10 cellular contexts compared by ENCODE assay signal in the genomic region with DNA sequence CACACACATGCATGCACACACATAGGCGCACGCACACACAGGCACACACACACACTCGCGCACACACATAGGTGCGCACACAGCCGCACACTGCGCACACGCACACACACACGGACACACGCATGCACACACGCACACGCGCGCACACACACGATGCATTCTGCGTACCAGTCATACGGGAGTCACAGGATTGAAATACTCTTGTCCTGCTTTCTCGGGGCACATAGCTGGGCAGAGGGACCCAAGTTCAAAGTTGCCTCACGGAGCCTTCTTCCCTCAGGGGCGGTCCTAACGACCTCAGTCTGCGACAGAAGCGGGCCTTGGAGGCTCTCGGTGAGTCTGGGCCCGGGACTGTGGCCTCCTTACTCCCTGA. TPM values are rescaled to one million over a fixed set of nuclear protein-coding genes. Genes with fewer than 3 reads are reported as not detected.
DNase-seq lines count a peak whose midpoint lies in the region; ATAC-seq and TF ChIP-seq lines count a peak whose summit lies in the region.
"Had no signal": no experiment of that assay in that cellular context is flagged by ENCODE, and none has a peak within 500 bp of the region (broad histone marks: within the 10 kb centered on the region; RNA-seq: fewer than 3 reads in every experiment).

No MANE protein-coding gene starts in this region.

- TF ChIP-seq CTCF in heart right ventricle (IDR thresholded peaks at IDR 0.05) (no peak), upper lobe of right lung (IDR thresholded peaks at IDR 0.05) (no peak)

- H3K4me3 Mint-ChIP-seq in naive thymus-derived CD8-positive, alpha-beta T cell = peak overlapping the region; percentile 61 to 84 (median 78)

- no peaks in the 10 kb centered on the region for H3K36me3 Mint-ChIP-seq in naive thymus-derived CD8-positive, alpha-beta T cell

- no peaks in the 10 kb centered on the region for H3K9me3 ChIP-seq in heart right ventricle
- H3K9me3 ChIP-seq in endocrine pancreas (ENCODE audit: control insufficient read depth, low read length) = no peaks in the 10 kb centered on the region
- H3K9me3 ChIP-seq in upper lobe of right lung = no peaks in the 10 kb centered on the region
- H3K9me3 ChIP-seq in MG63 = no peaks in the 10 kb centered on the region
- H3K9me3 ChIP-seq: mucosa of descending colon had no signal

- H3K27me3 Mint-ChIP-seq in naive thymus-derived CD8-positive, alpha-beta T cell = peaks cover 21 to 50% (median 38%) of the 10 kb centered on the region in 5 donors

- peaks cover 5 to 92% (median 82%) of the 10 kb centered on the region in 7 donors for H3K27me3 ChIP-seq in heart right ventricle
- no peaks in the 10 kb centered on the region for H3K27me3 ChIP-seq in endocrine pancreas (ENCODE audit: control insufficient read depth, insufficient read depth, low read length)
- H3K27me3 ChIP-seq in upper lobe of right lung = peaks cover 52% of the 10 kb centered on the region
- no peaks in the 10 kb centered on the region for H3K27me3 ChIP-seq in MG63

- DNase-seq in heart right ventricle (no peak), cardiac septum (ENCODE audit: low spot score) (no peak), upper lobe of right lung (no peak), MG63 (no peak), NCI-H748 treated with DMSO at 0.1 percent for 48 hours (lab: John Stamatoyannopoulos, UW) (no peak), putamen (ENCODE audit: low spot score) (no peak)
- DNase-seq in naive thymus-derived CD8-positive, alpha-beta T cell = no peak

- ATAC-seq in heart right ventricle (peak in 2 of 8 donors; percentile 8 to 30), upper lobe of right lung (peak; percentile 3)
- peak in 1 of 2 donors; percentile 28 for ATAC-seq in naive thymus-derived CD8-positive, alpha-beta T cell

- peak overlapping the region in 2 of 10 donors; percentile 50 to 71 for H3K27ac Mint-ChIP-seq in naive thymus-derived CD8-positive, alpha-beta T cell

- WGBS in heart right ventricle, 2 donors = 60 to 61% methylated on average over 25 of the region's 25 CpGs

- H3K27ac ChIP-seq in heart right ventricle (no peak overlapping the region), upper lobe of right lung (no peak overlapping the region)
- H3K27ac ChIP-seq: C4-2B had no signal

- intact Hi-C loops in heart right ventricle (cut with DNase I) (no loop called here), cardiac septum (cut with DNase I) (no loop called here), upper lobe of right lung (cut with DNase I) (no loop called here)

- peaks cover 5 to 12% (median 7%) of the 10 kb centered on the region in 4 donors for H3K4me1 Mint-ChIP-seq in naive thymus-derived CD8-positive, alpha-beta T cell

- peak overlapping the region; percentile 5 for H3K9ac ChIP-seq in endocrine pancreas (ENCODE audit: control insufficient read depth, insufficient read depth, low read length)

- peaks cover 0 to 9% (median 5%) of the 10 kb centered on the region in 9 donors for H3K4me1 ChIP-seq in heart right ventricle
- H3K4me1 ChIP-seq in endocrine pancreas (ENCODE audit: control insufficient read depth, insufficient read depth, low read length) = no peaks in the 10 kb centered on the region
- no peaks in the 10 kb centered on the region for H3K4me1 ChIP-seq in upper lobe of right lung

- POLR2A ChIA-PET in naive thymus-derived CD8-positive, alpha-beta T cell (lab: Charles Lee) = interaction anchor here (0.9 kb wide), 1 partner anchor 16 kb away, joined by 3 read pairs; no protein-coding TSS in a partner anchor

- H3K36me3 ChIP-seq in heart right ventricle (no peaks in the 10 kb centered on the region), endocrine pancreas (ENCODE audit: control insufficient read depth, insufficient read depth, low read length) (no peaks in the 10 kb centered on the region), upper lobe of right lung (no peaks in the 10 kb centered on the region), MG63 (no peaks in the 10 kb centered on the region)

- H3K9me3 Mint-ChIP-seq in naive thymus-derived CD8-positive, alpha-beta T cell = no peaks in the 10 kb centered on the region

- H3K4me3 ChIP-seq in heart right ventricle (peak overlapping the region in 9 of 10 donors; percentile 21 to 59 (median 52)), endocrine pancreas (ENCODE audit: control insufficient read depth, insufficient read depth, low read length) (no peak overlapping the region), upper lobe of right lung (peak overlapping the region; percentile 39), MG63 (no peak overlapping the region)
- H3K4me3 ChIP-seq: mucosa of descending colon had no signal

RNA-seq across cellular contexts. Expression of a gene that starts 56.0 kb away (rescaled TPM):
- 1 to 10 TPM; 5.5 to 8.8 (median 6.8) TPM for total RNA-seq in heart right ventricle
- polyA plus RNA-seq in heart right ventricle = 10 to 100 TPM in 1 of 2 donors, 1 to 10 TPM in 1; 9.1 to 10.3 TPM
- 7.0 TPM for total RNA-seq in cardiac septum
- total RNA-seq in naive thymus-derived CD8-positive, alpha-beta T cell = 10 to 100 TPM; 12.4 to 12.7 TPM
- polyA plus RNA-seq in naive thymus-derived CD8-positive, alpha-beta T cell = 10 to 100 TPM in 1 of 3 donors, 1 to 10 TPM in 2; 3.2 to 11.1 (median 6.8) TPM
- total RNA-seq in upper lobe of right lung = 5.6 TPM
- 16.7 and 19.9 TPM in 2 replicates for total RNA-seq in MG63 (2014; rRNA removed; shearing (Covaris generic); ENCODE audit: low replicate concordance)

Comparison
In these comparisons a context has a peak if more than half of its experiments do, and no peak if none do; other contexts are left out.
1. H3K4me3 ChIP-seq: peak in heart right ventricle (9 of 10) and upper lobe of right lung (single experiment); none in endocrine pancreas (single experiment) and MG63 (single experiment).